Comparison of ENCODE assay signal across 9 cellular contexts in the genomic region with DNA sequence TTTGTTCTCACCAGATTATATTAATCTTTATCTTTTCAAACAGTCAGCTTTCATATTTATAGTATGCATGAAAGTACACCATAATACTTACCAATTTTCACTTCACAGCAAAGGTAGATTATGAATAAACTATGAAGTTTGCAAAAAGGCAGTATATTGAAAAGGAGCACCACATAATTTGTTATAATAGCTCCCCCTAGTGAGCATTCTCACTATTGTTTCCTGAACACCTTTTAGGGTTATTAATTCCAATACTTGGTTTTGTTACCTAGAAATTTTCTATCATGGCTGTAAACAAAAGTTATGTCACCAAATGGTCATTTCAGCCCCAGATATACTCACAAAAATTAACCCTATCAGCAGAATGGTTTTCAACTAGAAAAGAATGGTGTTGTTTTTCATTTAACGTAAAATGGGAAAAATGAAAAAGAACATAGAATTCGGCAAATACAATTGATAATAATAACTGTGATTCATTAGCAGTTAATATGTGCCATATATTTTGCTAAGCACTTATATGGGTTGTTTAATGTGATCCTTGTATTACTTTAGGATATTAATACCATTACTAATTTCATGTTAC. TPM values are rescaled to one million over a fixed set of nuclear protein-coding genes. Genes with fewer than 3 reads are reported as not detected.
DNase-seq lines count a peak whose midpoint lies in the region; ATAC-seq and TF ChIP-seq lines count a peak whose summit lies in the region.
"Had no signal": no experiment of that assay in that cellular context is flagged by ENCODE, and none has a peak within 500 bp of the region (broad histone marks: within the 10 kb centered on the region; RNA-seq: fewer than 3 reads in every experiment).

No MANE protein-coding gene starts in this region.

- H3K4me1 ChIP-seq in esophagus muscularis mucosa (no peaks in the 10 kb centered on the region), spleen (no peaks in the 10 kb centered on the region)

- no peak overlapping the region for H3K27ac Mint-ChIP-seq in T-helper 17 cell

- H3K4me3 Mint-ChIP-seq in T-helper 17 cell, result no peak overlapping the region

- intact Hi-C loops in esophagus muscularis mucosa (cut with DNase I) (loop anchor here (5.0 to 10.0 kb wide), 3 partner anchors 757 to 1024 kb away; no protein-coding TSS in a partner anchor), spleen (cut with DNase I; ENCODE audit: low total_unique reads) (no loop called here)

- H3K27me3 Mint-ChIP-seq in T-helper 17 cell, result peaks cover 46% of the 10 kb centered on the region

- H3K27me3 ChIP-seq in esophagus muscularis mucosa (no peaks in the 10 kb centered on the region), spleen (replicated peaks in 1 of 7) (no peaks in the 10 kb centered on the region)

- H3K36me3 ChIP-seq in esophagus muscularis mucosa, result no peaks in the 10 kb centered on the region
- H3K36me3 ChIP-seq in spleen, result no peaks in the 10 kb centered on the region
- H3K36me3 ChIP-seq: neutrophil had no signal

- no peak for TF ChIP-seq EP300 in esophagus muscularis mucosa (IDR thresholded peaks at IDR 0.05)

- H3K9me3 ChIP-seq in esophagus muscularis mucosa (peaks cover 0 to 5% (median 0%) of the 10 kb centered on the region in 4 donors), spleen (peaks cover 0 to 8% (median 0%) of the 10 kb centered on the region in 8 donors), T-helper 17 cell (ENCODE audit: control insufficient read depth, low read length, poor library complexity, severe bottlenecking) (no peaks in the 10 kb centered on the region)
- H3K9me3 ChIP-seq: neutrophil had no signal

- TF ChIP-seq CTCF in esophagus muscularis mucosa (IDR thresholded peaks at IDR 0.05) (peak; percentile 61 to 69 (median 67)), spleen (IDR thresholded peaks at IDR 0.05 in 8 of 11, conservative IDR thresholded peaks at IDR 0.05 in 3 of 11) (peak in 8 of 11 experiments; percentile 20 to 56 (median 52))

- TF ChIP-seq POLR2A in esophagus muscularis mucosa (IDR thresholded peaks at IDR 0.05; ENCODE audit: low read depth) (no peak), spleen (IDR thresholded peaks at IDR 0.05) (no peak)

- H3K4me3 ChIP-seq in esophagus muscularis mucosa, result no peak overlapping the region
- H3K4me3 ChIP-seq in spleen, result no peak overlapping the region

- WGBS in esophagus muscularis mucosa, result 91% methylated on average over 2 of the region's 2 CpGs
- 92 to 97% (median 95%) methylated on average over 2 of the region's 2 CpGs for WGBS in spleen, 5 donors

- no peak overlapping the region for H3K27ac ChIP-seq in esophagus muscularis mucosa (replicated peaks in 1 of 4)
- no peak overlapping the region for H3K27ac ChIP-seq in spleen
- H3K27ac ChIP-seq: neutrophil had no signal

- H3K4me1 Mint-ChIP-seq in T-helper 17 cell, result no peaks in the 10 kb centered on the region

- ATAC-seq in GM19395 (IDR thresholded peaks at IDR 0.05; ENCODE audit: unreplicated experiment), result no peak
- no peak for ATAC-seq in T-helper 17 cell
- no peak for ATAC-seq in HG02571 (IDR thresholded peaks at IDR 0.05; ENCODE audit: unreplicated experiment)

- H3K36me3 Mint-ChIP-seq in T-helper 17 cell (ENCODE audit: low read depth), result peaks cover 3% of the 10 kb centered on the region

- DNase-seq in DMS53 treated with DMSO at 0.1 percent for 48 hours (lab: John Stamatoyannopoulos, UW; ENCODE audit: unreplicated experiment), result peak; percentile 43
- DNase-seq in HCEC 1CT, result peak; percentile 9
- DNase-seq in OCI-M1 (lab: John Stamatoyannopoulos, UW), result peak; percentile 74
- DNase-seq in esophagus muscularis mucosa (ENCODE audit: extremely low spot score), result no peak
- DNase-seq in spleen, result no peak
- DNase-seq in T-helper 17 cell, result no peak

RNA-seq across cellular contexts. Expression of gene NKX6-1, which starts 30.2 kb away (rescaled TPM):
- 100 to 1,000 TPM in 1 of 4 donors, 10 to 100 TPM in 3; 48.2 to 115 (median 75.4) TPM for total RNA-seq in esophagus muscularis mucosa
- not detected for total RNA-seq in spleen
- not detected for polyA plus RNA-seq in spleen
- under 1 TPM in 1 of 2 donors, not detected in 1; 0.12 TPM for total RNA-seq in T-helper 17 cell

RNA-seq across cellular contexts. Expression of gene CDS1, which starts 53.7 kb away (rescaled TPM):
- total RNA-seq in esophagus muscularis mucosa (1 to 10 TPM in 2 of 4 donors, under 1 TPM in 2; 0.83 to 1.7 (median 1.3) TPM), spleen (1 to 10 TPM in 6 of 7 donors, under 1 TPM in 1; 0.85 to 3.8 (median 1.5) TPM), T-helper 17 cell (under 1 TPM; 0.47 to 0.76 TPM)
- under 1 TPM; 0.15 to 0.61 (median 0.24) TPM for polyA plus RNA-seq in spleen

Comparison
In these comparisons a context has a peak if more than half of its experiments do, and no peak if none do; other contexts are left out.
1. DNase-seq: peak in DMS53 treated with DMSO at 0.1 percent for 48 hours (single experiment), HCEC 1CT (single experiment) and OCI-M1 (single experiment); none in esophagus muscularis mucosa (single experiment), spleen (single experiment) and T-helper 17 cell (0 of 3).
2. RNA of gene NKX6-1, which starts 30.2 kb away (total RNA-seq): 48.2 to 115 TPM in esophagus muscularis mucosa; 0.12 TPM in T-helper 17 cell and not detected in spleen; every median in the first group is over 10 times any median in the second.